ENCODE assay signal across 1 cellular context in genomic region chr14:105093426-105094192, GRCh38.
A peak's percentile ranks its signal among the peaks of the same experiment; 100 is the strongest.
TF ChIP-seq lines count a peak whose summit lies in the region.

No MANE protein-coding gene starts in this region.

TF ChIP-seq in HEK293, 187 proteins besides CTCF, POLR2A, EP300 and RAD21 (continued from another document and continues in another):
- peak; percentile 87 for TF ChIP-seq ZBTB26 (tag by site-specific recombination; optimal IDR thresholded peaks at IDR 0.05)
- no peak for TF ChIP-seq ZNF768 (tag by site-specific recombination; IDR thresholded peaks at IDR 0.05)
- TF ChIP-seq HOXD13 (CRISPR knock-in tag; IDR thresholded peaks at IDR 0.05; ENCODE audit: borderline replicate concordance): no peak
- TF ChIP-seq ZNF529 (tag by site-specific recombination; IDR thresholded peaks at IDR 0.05; ENCODE audit: insufficient replicate concordance): no peak
- TF ChIP-seq PBX3 (CRISPR knock-in tag; IDR thresholded peaks at IDR 0.05): no peak
- TF ChIP-seq ZNF837 (tag by site-specific recombination; IDR thresholded peaks at IDR 0.05): no peak
- no peak for TF ChIP-seq ZNF664 (tag by site-specific recombination; IDR thresholded peaks at IDR 0.05)
- no peak for TF ChIP-seq SALL2 (tag by site-specific recombination; IDR thresholded peaks at IDR 0.05; ENCODE audit: borderline replicate concordance)
- peak; percentile 82 for TF ChIP-seq KLF9 (tag by site-specific recombination; IDR thresholded peaks at IDR 0.05; ENCODE audit: low read depth)
- TF ChIP-seq KLF16 (tag by site-specific recombination; IDR thresholded peaks at IDR 0.05): peak; percentile 79; the same call in 1 of the 2 replicates
- TF ChIP-seq TRIM28 (IDR thresholded peaks at IDR 0.05; ENCODE audit: borderline replicate concordance, low read length): no peak
- TF ChIP-seq ZNF488 (tag by site-specific recombination; IDR thresholded peaks at IDR 0.05): no peak
- no peak for TF ChIP-seq ZNF701 (tag by site-specific recombination; IDR thresholded peaks at IDR 0.05)
- no peak for TF ChIP-seq ZNF571 (tag by site-specific recombination; IDR thresholded peaks at IDR 0.05)
- no peak for TF ChIP-seq GLI4 (tag by site-specific recombination; IDR thresholded peaks at IDR 0.05)
- peak; percentile 70; the same call in 1 of the 2 replicates for TF ChIP-seq HIC1 (tag by site-specific recombination; IDR thresholded peaks at IDR 0.05)
- TF ChIP-seq ZNF521 (tag by site-specific recombination; IDR thresholded peaks at IDR 0.05): no peak
- TF ChIP-seq ZFP69B (tag by site-specific recombination; IDR thresholded peaks at IDR 0.05): peak; percentile 45; the same call in 1 of the 2 replicates
- TF ChIP-seq ZNF473 (tag by site-specific recombination; IDR thresholded peaks at IDR 0.05): no peak
- TF ChIP-seq ZNF366 (tag by site-specific recombination; conservative IDR thresholded peaks at IDR 0.05): no peak
- TF ChIP-seq ZNF114 (tag by site-specific recombination; IDR thresholded peaks at IDR 0.05): no peak
- TF ChIP-seq SP3 (tag by site-specific recombination; IDR thresholded peaks at IDR 0.05): peak; percentile 77
- TF ChIP-seq ZNF843 (tag by site-specific recombination; IDR thresholded peaks at IDR 0.05): peak; percentile 26; the same call in 1 of the 2 replicates
- no peak for TF ChIP-seq ZNF148 (tag by site-specific recombination; IDR thresholded peaks at IDR 0.05; ENCODE audit: borderline replicate concordance)
- TF ChIP-seq ZNF639 (tag by site-specific recombination; IDR thresholded peaks at IDR 0.05): no peak
- TF ChIP-seq GLI2 (tag by site-specific recombination; IDR thresholded peaks at IDR 0.05; ENCODE audit: borderline replicate concordance, low read depth): no peak
- no peak for TF ChIP-seq ZBTB44 (tag by site-specific recombination; IDR thresholded peaks at IDR 0.05)
- peak; percentile 51; the same call in 1 of the 2 replicates for TF ChIP-seq KLF17 (tag by site-specific recombination; IDR thresholded peaks at IDR 0.05)
- TF ChIP-seq ZNF623 (tag by site-specific recombination; IDR thresholded peaks at IDR 0.05): no peak
- no peak for TF ChIP-seq ZNF580 (tag by site-specific recombination; IDR thresholded peaks at IDR 0.05)
- no peak for TF ChIP-seq ZNF830 (tag by site-specific recombination; IDR thresholded peaks at IDR 0.05; ENCODE audit: low read depth)
- TF ChIP-seq ZNF404 (tag by site-specific recombination; IDR thresholded peaks at IDR 0.05): no peak
- TF ChIP-seq ZNF692 (tag by site-specific recombination; IDR thresholded peaks at IDR 0.05): peak; percentile 70
- no peak for TF ChIP-seq ZNF626 (tag by site-specific recombination; IDR thresholded peaks at IDR 0.05)
- no peak for TF ChIP-seq ZNF221 (tag by site-specific recombination; IDR thresholded peaks at IDR 0.05; ENCODE audit: borderline replicate concordance)
- TF ChIP-seq ZBTB48 (tag by site-specific recombination; IDR thresholded peaks at IDR 0.05): peak; percentile 60; the same call in 1 of the 2 replicates
- no peak for TF ChIP-seq PRDM1 (tag by site-specific recombination; IDR thresholded peaks at IDR 0.05)
- TF ChIP-seq FEZF1 (tag by site-specific recombination; IDR thresholded peaks at IDR 0.05): no peak
- no peak for TF ChIP-seq YY2 (tag by site-specific recombination; IDR thresholded peaks at IDR 0.05)
- TF ChIP-seq YY1 (tag by site-specific recombination; IDR thresholded peaks at IDR 0.05): no peak
- TF ChIP-seq ZNF585B (tag by site-specific recombination; IDR thresholded peaks at IDR 0.05): no peak
- peak; percentile 91 for TF ChIP-seq ZIC2 (tag by site-specific recombination; IDR thresholded peaks at IDR 0.05)
- TF ChIP-seq WT1 (tag by site-specific recombination; IDR thresholded peaks at IDR 0.05): no peak
- TF ChIP-seq ZNF544 (tag by site-specific recombination; IDR thresholded peaks at IDR 0.05): no peak
- peak; percentile 96 for TF ChIP-seq PATZ1 (tag by site-specific recombination; IDR thresholded peaks at IDR 0.05)
- TF ChIP-seq OVOL3 (tag by site-specific recombination; IDR thresholded peaks at IDR 0.05): no peak
